1 cellular context compared by ENCODE assay signal in genomic region chr12:26173153-26173552, GRCh38.
TF ChIP-seq lines count a peak whose summit lies in the region.

No MANE protein-coding gene starts in this region.

TF ChIP-seq in GM23338, 12 proteins besides CTCF, POLR2A, EP300 and RAD21:
- TF ChIP-seq ZNF462 (CRISPR knock-in tag; IDR thresholded peaks at IDR 0.05): no peak
